Comparison of ENCODE assay signal across 8 cellular contexts in genomic region chr1:24318988-24319863, GRCh38. TPM values are rescaled to one million over a fixed set of nuclear protein-coding genes. Genes with fewer than 3 reads are reported as not detected.
DNase-seq lines count a peak whose midpoint lies in the region; ATAC-seq and TF ChIP-seq lines count a peak whose summit lies in the region.

TSS of gene GRHL3 (plus strand) at chr1:24319357. CDS start at chr1:24319552, 195 bp downstream.

- H3K9ac ChIP-seq in mucosa of rectum (ENCODE audit: low read depth in 1 of 2, low read length in 2 of 2): peak within 1 kb of the TSS in 1 of 2 donors; percentile 45

- ATAC-seq in HG02981 (IDR thresholded peaks at IDR 0.05; ENCODE audit: unreplicated experiment): no peak

- H3K27ac ChIP-seq in breast epithelium (peak within 1 kb of the TSS; percentile 67 to 68), mucosa of rectum (ENCODE audit: low read depth in 2 of 2, low read length in 2 of 2) (no peak within 1 kb of the TSS)

- peaks cover 10 to 23% of the 10 kb centered on the region in 2 donors for H3K4me1 ChIP-seq in breast epithelium
- peaks cover 16 to 22% of the 10 kb centered on the region in 2 donors for H3K4me1 ChIP-seq in mucosa of rectum (ENCODE audit: control insufficient read depth in 2 of 2, insufficient read depth in 2 of 2, low read length in 2 of 2)

- peak within 1 kb of the TSS in 2 of 3 donors; percentile 34 to 46 for H3K4me3 ChIP-seq in breast epithelium
- peak within 1 kb of the TSS; percentile 11 to 58 for H3K4me3 ChIP-seq in mucosa of rectum (ENCODE audit: low read length in 2 of 2)

- H3K9me3 ChIP-seq in breast epithelium: no peaks in the 10 kb centered on the region
- H3K9me3 ChIP-seq in mucosa of rectum (ENCODE audit: control insufficient read depth in 2 of 2, low read length in 2 of 2): no peaks in the 10 kb centered on the region

- no peak for TF ChIP-seq CTCF in breast epithelium (IDR thresholded peaks at IDR 0.05)

- H3K27me3 ChIP-seq in breast epithelium (no peaks in the 10 kb centered on the region), mucosa of rectum (ENCODE audit: control insufficient read depth in 2 of 2, insufficient read depth in 2 of 2, low read length in 2 of 2) (peaks cover 4 to 9% of the 10 kb centered on the region in 2 donors)

- no peak for TF ChIP-seq POLR2A in breast epithelium (IDR thresholded peaks at IDR 0.05)

- DNase-seq in DMS79 (lab: John Stamatoyannopoulos, UW) (peak; percentile 95), NCI-H2029 (lab: John Stamatoyannopoulos, UW) (peak; percentile 73), breast epithelium (ENCODE audit: low spot score in 2 of 2) (peak in 1 of 2 donors; percentile 51), Kasumi-1 (lab: John Stamatoyannopoulos, UW) (no peak), NK-92 (lab: John Stamatoyannopoulos, UW; ENCODE audit: unreplicated experiment) (no peak), NCI-H1092 (lab: John Stamatoyannopoulos, UW) (no peak)

- intact Hi-C loops in breast epithelium (cut with DNase I; ENCODE audit: low total_unique reads): no loop called here

- no peaks in the 10 kb centered on the region for H3K36me3 ChIP-seq in breast epithelium
- no peaks in the 10 kb centered on the region for H3K36me3 ChIP-seq in mucosa of rectum (ENCODE audit: control insufficient read depth in 2 of 2, insufficient read depth in 2 of 2, low read length in 2 of 2)

RNA-seq across cellular contexts. Expression of gene GRHL3, which starts in this region (rescaled TPM):
- 1 to 10 TPM in 1 of 3 donors, under 1 TPM in 1, not detected in 1; 0.98 to 4.0 TPM for total RNA-seq in breast epithelium

Comparison
In these comparisons a context has a peak if more than half of its experiments do, and no peak if none do; other contexts are left out.
1. DNase-seq: peak in DMS79 (single experiment) and NCI-H2029 (single experiment); none in Kasumi-1 (0 of 2), NK-92 (single experiment) and NCI-H1092 (single experiment).
2. H3K27ac ChIP-seq: peak in breast epithelium (2 of 2); none in mucosa of rectum (0 of 2).